ENCODE assay signal across 24 cellular contexts in the genomic region with DNA sequence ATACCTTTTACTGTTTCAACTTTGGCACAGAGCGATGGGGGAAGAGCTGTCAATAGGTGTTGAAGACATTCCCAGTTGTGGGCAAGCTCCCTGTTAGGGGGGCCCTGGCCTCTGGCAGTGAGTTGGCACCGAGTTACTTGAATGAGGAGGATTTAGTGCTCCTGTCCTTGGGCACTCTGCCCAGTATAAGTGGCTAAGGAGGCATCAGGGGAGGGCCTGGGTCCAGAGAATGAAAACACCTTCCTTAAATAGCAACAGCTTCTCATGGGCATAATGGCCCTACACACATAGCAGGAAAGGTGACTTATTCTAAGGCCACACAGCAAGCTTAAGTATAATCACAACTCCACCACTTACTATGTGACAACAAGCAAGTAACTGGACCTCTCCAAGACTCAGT.
A peak's percentile ranks its signal among the peaks of the same experiment; 100 is the strongest.
DNase-seq lines count a peak whose midpoint lies in the region; TF ChIP-seq lines count a peak whose summit lies in the region.
"Had no signal": no experiment of that assay in that cellular context is flagged by ENCODE, and none has a peak within 500 bp of the region (broad histone marks: within the 10 kb centered on the region; RNA-seq: fewer than 3 reads in every experiment).

No MANE protein-coding gene starts in this region.

- H3K4me1 ChIP-seq in right atrium auricular region = peaks cover 0 to 16% of the 10 kb centered on the region in 2 donors
- no peaks in the 10 kb centered on the region for H3K4me1 ChIP-seq in testis
- H3K4me1 ChIP-seq: right lobe of liver, SJSA1, transverse colon had no signal

- H3K9me3 ChIP-seq in right atrium auricular region = no peaks in the 10 kb centered on the region
- H3K9me3 ChIP-seq in testis = no peaks in the 10 kb centered on the region
- H3K9me3 ChIP-seq: BLaER1, ovary, right lobe of liver, SJSA1, transverse colon had no signal

- H3K27me3 ChIP-seq in right atrium auricular region (no peaks in the 10 kb centered on the region), testis (no peaks in the 10 kb centered on the region)
- H3K27me3 ChIP-seq: BLaER1, brain microvascular endothelial cell, ovary, right lobe of liver had no signal

- H3K27ac ChIP-seq in right atrium auricular region (peak overlapping the region; percentile 62 to 89), testis (no peak overlapping the region)
- H3K27ac ChIP-seq: BLaER1, brain microvascular endothelial cell, ovary, right lobe of liver, SJSA1, transverse colon had no signal

- DNase-seq in NCI-H1092 treated with DMSO at 0.1 percent for 48 hours (lab: John Stamatoyannopoulos, UW) (peak; percentile 93), RPMI8226 (peak; percentile 90), right atrium auricular region (ENCODE audit: low spot score) (no peak), testis (peak; percentile 19), NCI-H2227 (lab: John Stamatoyannopoulos, UW; ENCODE audit: unreplicated experiment) (no peak), KG1 (lab: John Stamatoyannopoulos, UW) (no peak)
- no peak for DNase-seq in stimulated activated CD4-positive, alpha-beta T cell treated with anti-CD3 and anti-CD28 coated beads, Interleukin-1b, Interleukin-23, amount 100 ng/mL, for 48 hours
- DNase-seq: activated CD4-positive, alpha-beta T cell treated with anti-CD3 and anti-CD28 coated beads for 48 hours; activated CD8-positive, alpha-beta memory T cell treated with anti-CD3 and anti-CD28 coated beads for 24 hours; activated effector memory CD4-positive, alpha-beta T cell treated with Interleukin-2 at 50 U/mL for 16 hours; amygdala; brain microvascular endothelial cell; H7; hippocampal formation; Kasumi-1; MV-4-11; NCI-H1694; NCI-H526 treated with DMSO at 0.1 percent for 48 hours; ovary; right lobe of liver; stimulated activated CD4-positive, alpha-beta T cell treated with anti-CD3 and anti-CD28 coated beads, Interleukin-4, amount 100 ng/mL, for 24 hours; transverse colon had no signal

- TF ChIP-seq CTCF in right atrium auricular region (IDR thresholded peaks at IDR 0.05) = no peak
- no peak for TF ChIP-seq CTCF in testis (IDR thresholded peaks at IDR 0.05)

- no peak for TF ChIP-seq POLR2A in testis (IDR thresholded peaks at IDR 0.05)

- 47 to 83% methylated on average over 1 to 2 of the region's 2 CpGs for WGBS in testis, 2 donors

- intact Hi-C loops in testis (cut with DNase I; ENCODE audit: low total_unique reads) = no loop called here

- H3K4me3 ChIP-seq in right atrium auricular region (peak overlapping the region in 1 of 2 donors; percentile 9), testis (no peak overlapping the region)
- H3K4me3 ChIP-seq: BLaER1, ovary, right lobe of liver, SJSA1, transverse colon had no signal

- H3K36me3 ChIP-seq in right atrium auricular region = no peaks in the 10 kb centered on the region
- no peaks in the 10 kb centered on the region for H3K36me3 ChIP-seq in testis (ENCODE audit: low read depth, missing control alignments)
- H3K36me3 ChIP-seq: BLaER1, brain microvascular endothelial cell, ovary, right lobe of liver, SJSA1, transverse colon had no signal

Comparison
In these comparisons a context has a peak if more than half of its experiments do, and no peak if none do; other contexts are left out.
1. DNase-seq: peak in NCI-H1092 treated with DMSO at 0.1 percent for 48 hours (single experiment), RPMI8226 (single experiment) and testis (single experiment); none in right atrium auricular region (single experiment), NCI-H2227 (single experiment), KG1 (single experiment) and stimulated activated CD4-positive, alpha-beta T cell treated with anti-CD3 and anti-CD28 coated beads, Interleukin-1b, Interleukin-23, amount 100 ng/mL, for 48 hours (single experiment).
2. H3K27ac ChIP-seq: peak in right atrium auricular region (2 of 2); none in testis (0 of 2).